ENCODE assay signal across 8 cellular contexts in genomic region chr17:17235212-17236174, GRCh38. TPM values are rescaled to one million over a fixed set of nuclear protein-coding genes. Genes with fewer than 3 reads are reported as not detected.
DNase-seq lines count a peak whose midpoint lies in the region; ATAC-seq and TF ChIP-seq lines count a peak whose summit lies in the region.

No MANE protein-coding gene starts in this region.

- ATAC-seq in activated naive CD8-positive, alpha-beta T cell treated with anti-CD3 and anti-CD28 coated beads, Interleukin-2, amount 10 ng/mL, durations not matched to agents 7 days and 5 days (ENCODE audit: low read depth), result no peak
- ATAC-seq in stimulated activated memory B cell treated with anti-CD40 and anti-IgM and Interleukin-4, amounts not matched to agents 10 μg/mL and 1 μg/mL and 100 μg/mL, for 72 hours, result no peak

- DNase-seq in AG09309 (ENCODE audit: low read depth), result no peak
- DNase-seq in HK-2 (ENCODE audit: unreplicated experiment), result peak; percentile 54
- no peak for DNase-seq in activated naive CD8-positive, alpha-beta T cell treated with anti-CD3 and anti-CD28 coated beads, Interleukin-2, amount 10 ng/mL, durations not matched to agents 7 days and 5 days
- DNase-seq in immature natural killer cell, result no peak
- no peak for DNase-seq in NCI-H187 (lab: John Stamatoyannopoulos, UW)
- no peak for DNase-seq in superior temporal gyrus (ENCODE audit: extremely low spot score)
- DNase-seq in ureter (ENCODE audit: low spot score), result no peak

- H3K4me3 Mint-ChIP-seq in activated naive CD8-positive, alpha-beta T cell treated with anti-CD3 and anti-CD28 coated beads, Interleukin-2, amount 10 ng/mL, durations not matched to agents 7 days and 5 days, result peak overlapping the region; percentile 96
- H3K4me3 Mint-ChIP-seq in immature natural killer cell, result peak overlapping the region; percentile 91 to 98 (median 96)
- H3K4me3 Mint-ChIP-seq in stimulated activated memory B cell treated with anti-CD40 and anti-IgM and Interleukin-4, amounts not matched to agents 10 μg/mL and 1 μg/mL and 100 μg/mL, for 72 hours, result peak overlapping the region; percentile 91

- no peaks in the 10 kb centered on the region for H3K9me3 Mint-ChIP-seq in activated naive CD8-positive, alpha-beta T cell treated with anti-CD3 and anti-CD28 coated beads, Interleukin-2, amount 10 ng/mL, durations not matched to agents 7 days and 5 days
- H3K9me3 Mint-ChIP-seq in immature natural killer cell, result no peaks in the 10 kb centered on the region
- H3K9me3 Mint-ChIP-seq in stimulated activated memory B cell treated with anti-CD40 and anti-IgM and Interleukin-4, amounts not matched to agents 10 μg/mL and 1 μg/mL and 100 μg/mL, for 72 hours, result no peaks in the 10 kb centered on the region

- POLR2A ChIA-PET in activated naive CD8-positive, alpha-beta T cell treated with anti-CD3 and anti-CD28 coated beads, Interleukin-2, amount 10 ng/mL, durations not matched to agents 7 days and 5 days (lab: Charles Lee), result interaction anchor here (0.7 to 3.5 kb wide), 5 partner anchors 9 to 236 kb away, joined by 3 to 17 read pairs (median 3); partner anchors contain the start of gene COPS3

- H3K4me3 ChIP-seq in AG09309 (ENCODE audit: control insufficient read depth, low read depth, low read length), result peak overlapping the region; percentile 99

- no peaks in the 10 kb centered on the region for H3K27me3 Mint-ChIP-seq in activated naive CD8-positive, alpha-beta T cell treated with anti-CD3 and anti-CD28 coated beads, Interleukin-2, amount 10 ng/mL, durations not matched to agents 7 days and 5 days
- H3K27me3 Mint-ChIP-seq in immature natural killer cell (ENCODE audit: low read depth in 3 of 3), result peaks cover 12 to 19% (median 17%) of the 10 kb centered on the region in 3 donors
- H3K27me3 Mint-ChIP-seq in stimulated activated memory B cell treated with anti-CD40 and anti-IgM and Interleukin-4, amounts not matched to agents 10 μg/mL and 1 μg/mL and 100 μg/mL, for 72 hours, result no peaks in the 10 kb centered on the region

- TF ChIP-seq CTCF in AG09309 (IDR thresholded peaks at IDR 0.05; ENCODE audit: control insufficient read depth, insufficient read depth, low read depth, low read length, missing control alignments), result no peak

- peak overlapping the region; percentile 96 for H3K27ac Mint-ChIP-seq in activated naive CD8-positive, alpha-beta T cell treated with anti-CD3 and anti-CD28 coated beads, Interleukin-2, amount 10 ng/mL, durations not matched to agents 7 days and 5 days
- peak overlapping the region; percentile 97 to 100 (median 98) for H3K27ac Mint-ChIP-seq in immature natural killer cell
- H3K27ac Mint-ChIP-seq in stimulated activated memory B cell treated with anti-CD40 and anti-IgM and Interleukin-4, amounts not matched to agents 10 μg/mL and 1 μg/mL and 100 μg/mL, for 72 hours, result peak overlapping the region; percentile 100

- H3K4me1 Mint-ChIP-seq in activated naive CD8-positive, alpha-beta T cell treated with anti-CD3 and anti-CD28 coated beads, Interleukin-2, amount 10 ng/mL, durations not matched to agents 7 days and 5 days, result peaks cover 22% of the 10 kb centered on the region
- peaks cover 24 to 31% of the 10 kb centered on the region in 2 donors for H3K4me1 Mint-ChIP-seq in immature natural killer cell
- peaks cover 25% of the 10 kb centered on the region for H3K4me1 Mint-ChIP-seq in stimulated activated memory B cell treated with anti-CD40 and anti-IgM and Interleukin-4, amounts not matched to agents 10 μg/mL and 1 μg/mL and 100 μg/mL, for 72 hours

- H3K36me3 Mint-ChIP-seq in activated naive CD8-positive, alpha-beta T cell treated with anti-CD3 and anti-CD28 coated beads, Interleukin-2, amount 10 ng/mL, durations not matched to agents 7 days and 5 days, result peaks cover 3% of the 10 kb centered on the region
- H3K36me3 Mint-ChIP-seq in immature natural killer cell, result no peaks in the 10 kb centered on the region
- peaks cover 17% of the 10 kb centered on the region for H3K36me3 Mint-ChIP-seq in stimulated activated memory B cell treated with anti-CD40 and anti-IgM and Interleukin-4, amounts not matched to agents 10 μg/mL and 1 μg/mL and 100 μg/mL, for 72 hours

RNA-seq across cellular contexts. Expression of gene FLCN, which starts 1.5 kb away (rescaled TPM):
- 10 to 100 TPM; 49.2 to 53.0 TPM for total RNA-seq in activated naive CD8-positive, alpha-beta T cell treated with anti-CD3 and anti-CD28 coated beads, Interleukin-2, amount 10 ng/mL, durations not matched to agents 7 days and 5 days
- 1 to 10 TPM; 1.4 to 6.6 (median 5.9) TPM for polyA plus RNA-seq in immature natural killer cell
- total RNA-seq in ureter, result 59.8 TPM

RNA-seq across cellular contexts. Expression of gene PLD6, which starts 29.4 kb away (rescaled TPM):
- 1 to 10 TPM; 5.5 to 6.3 TPM for total RNA-seq in activated naive CD8-positive, alpha-beta T cell treated with anti-CD3 and anti-CD28 coated beads, Interleukin-2, amount 10 ng/mL, durations not matched to agents 7 days and 5 days
- 1 to 10 TPM in 2 of 3 donors, under 1 TPM in 1; 0.41 to 2.5 (median 1.4) TPM for polyA plus RNA-seq in immature natural killer cell
- total RNA-seq in ureter, result 4.9 TPM

RNA-seq across cellular contexts. Expression of gene COPS3, which starts 45.6 kb away (rescaled TPM):
- 10 to 100 TPM; 79.5 to 85.4 TPM for total RNA-seq in activated naive CD8-positive, alpha-beta T cell treated with anti-CD3 and anti-CD28 coated beads, Interleukin-2, amount 10 ng/mL, durations not matched to agents 7 days and 5 days
- polyA plus RNA-seq in immature natural killer cell, result 100 to 1,000 TPM in 1 of 3 donors, 10 to 100 TPM in 2; 93.7 to 120 (median 95.9) TPM
- 54.0 TPM for total RNA-seq in ureter
